12 cellular contexts compared by ENCODE assay signal in genomic region chr6:28090902-28091586, GRCh38. TPM values are rescaled to one million over a fixed set of nuclear protein-coding genes. Genes with fewer than 3 reads are reported as not detected.
A peak's percentile ranks its signal among the peaks of the same experiment; 100 is the strongest.
DNase-seq lines count a peak whose midpoint lies in the region; ATAC-seq and TF ChIP-seq lines count a peak whose summit lies in the region.
"Had no signal": no experiment of that assay in that cellular context is flagged by ENCODE, and none has a peak within 500 bp of the region (broad histone marks: within the 10 kb centered on the region; RNA-seq: fewer than 3 reads in every experiment).

No MANE protein-coding gene starts in this region.

- intact Hi-C loops in left lung (cut with DNase I) = no loop called here
- intact Hi-C loops in testis (cut with DNase I; ENCODE audit: low total_unique reads) = no loop called here

- H3K4me1 ChIP-seq in left lung = no peaks in the 10 kb centered on the region
- no peaks in the 10 kb centered on the region for H3K4me1 ChIP-seq in testis
- H3K4me1 ChIP-seq: adrenal gland, parathyroid adenoma had no signal

- H3K27ac ChIP-seq in left lung = no peak overlapping the region
- no peak overlapping the region for H3K27ac ChIP-seq in testis
- H3K27ac ChIP-seq: adrenal gland, parathyroid adenoma had no signal

- peaks cover 0 to 8% of the 10 kb centered on the region in 2 donors for H3K27me3 ChIP-seq in left lung
- no peaks in the 10 kb centered on the region for H3K27me3 ChIP-seq in testis
- H3K27me3 ChIP-seq: adrenal gland had no signal

- peak; percentile 34 for ATAC-seq in left lung
- ATAC-seq in GM21360 (IDR thresholded peaks at IDR 0.05; ENCODE audit: unreplicated experiment) = no peak
- ATAC-seq in GM19351 (IDR thresholded peaks at IDR 0.05; ENCODE audit: unreplicated experiment) = no peak

- DNase-seq in GM03348 (ENCODE audit: low spot score) (peak; percentile 42), choroid plexus epithelial cell (ENCODE audit: low read depth) (no peak), left lung (peak in 1 of 2 donors; percentile 78), testis (peak; percentile 55), 8988T (no peak)
- DNase-seq in activated naive CD4-positive, alpha-beta T cell treated with anti-CD3 and anti-CD28 coated beads, Interleukin-2, amount 50 U/mL, for 16 hours = no peak
- DNase-seq: NCI-H1436, SW 1271 had no signal

- TF ChIP-seq CTCF in choroid plexus epithelial cell (conservative IDR thresholded peaks at IDR 0.05; ENCODE audit: low read depth, low read length) = no peak
- TF ChIP-seq CTCF in left lung (IDR thresholded peaks at IDR 0.05) = no peak
- no peak for TF ChIP-seq CTCF in testis (IDR thresholded peaks at IDR 0.05)

- no peak for TF ChIP-seq POLR2A in testis (IDR thresholded peaks at IDR 0.05)

- 10 to 16% methylated on average over 18 to 34 of the region's 34 CpGs for WGBS in testis, 2 donors

- H3K4me3 ChIP-seq in choroid plexus epithelial cell (ENCODE audit: low read depth, low read length) = peak overlapping the region; percentile 41
- peak overlapping the region; percentile 16 to 22 for H3K4me3 ChIP-seq in left lung
- peak overlapping the region; percentile 6 to 38 for H3K4me3 ChIP-seq in testis

- H3K36me3 ChIP-seq in left lung (peaks cover 0 to 50% of the 10 kb centered on the region in 2 donors), testis (ENCODE audit: low read depth, missing control alignments) (no peaks in the 10 kb centered on the region)
- H3K36me3 ChIP-seq: adrenal gland had no signal

- H3K9me3 ChIP-seq in left lung = peaks cover 0 to 30% of the 10 kb centered on the region in 2 donors
- H3K9me3 ChIP-seq in testis = no peaks in the 10 kb centered on the region
- H3K9me3 ChIP-seq: adrenal gland had no signal

RNA-seq across cellular contexts. Expression of gene ZNF165, which starts 10.7 kb away (rescaled TPM):
- 1 to 10 TPM; 3.4 to 4.2 TPM for total RNA-seq in left lung
- 10 to 100 TPM in 1 of 2 donors, 1 to 10 TPM in 1; 9.2 to 17.9 TPM for total RNA-seq in testis
- polyA plus RNA-seq in testis (ENCODE audit: insufficient read depth, low read depth, low replicate concordance) = 23.2 TPM

RNA-seq across cellular contexts. Expression of gene ZSCAN16, which starts 33.4 kb away (rescaled TPM):
- total RNA-seq in left lung (1 to 10 TPM; 3.0 to 4.6 TPM), testis (1 to 10 TPM; 3.5 to 4.4 TPM)
- 3.6 TPM for polyA plus RNA-seq in testis (ENCODE audit: insufficient read depth, low read depth, low replicate concordance)

RNA-seq across cellular contexts. Expression of gene ZKSCAN8, which starts 50.6 kb away (rescaled TPM):
- total RNA-seq in left lung (10 to 100 TPM; 14.1 to 15.4 TPM), testis (10 to 100 TPM; 34.1 to 36.4 TPM)
- 20.9 TPM for polyA plus RNA-seq in testis (ENCODE audit: insufficient read depth, low read depth, low replicate concordance)

Comparison
In these comparisons a context has a peak if more than half of its experiments do, and no peak if none do; other contexts are left out.
1. DNase-seq: peak in GM03348 (single experiment) and testis (single experiment); none in choroid plexus epithelial cell (single experiment), activated naive CD4-positive, alpha-beta T cell treated with anti-CD3 and anti-CD28 coated beads, Interleukin-2, amount 50 U/mL, for 16 hours (single experiment) and 8988T (single experiment).
2. Peak in every context shown above with its lines, with median percentiles within 50 percentile points of each other: H3K4me3 ChIP-seq.